Comparison of ENCODE assay signal across 9 cellular contexts in the genomic region with DNA sequence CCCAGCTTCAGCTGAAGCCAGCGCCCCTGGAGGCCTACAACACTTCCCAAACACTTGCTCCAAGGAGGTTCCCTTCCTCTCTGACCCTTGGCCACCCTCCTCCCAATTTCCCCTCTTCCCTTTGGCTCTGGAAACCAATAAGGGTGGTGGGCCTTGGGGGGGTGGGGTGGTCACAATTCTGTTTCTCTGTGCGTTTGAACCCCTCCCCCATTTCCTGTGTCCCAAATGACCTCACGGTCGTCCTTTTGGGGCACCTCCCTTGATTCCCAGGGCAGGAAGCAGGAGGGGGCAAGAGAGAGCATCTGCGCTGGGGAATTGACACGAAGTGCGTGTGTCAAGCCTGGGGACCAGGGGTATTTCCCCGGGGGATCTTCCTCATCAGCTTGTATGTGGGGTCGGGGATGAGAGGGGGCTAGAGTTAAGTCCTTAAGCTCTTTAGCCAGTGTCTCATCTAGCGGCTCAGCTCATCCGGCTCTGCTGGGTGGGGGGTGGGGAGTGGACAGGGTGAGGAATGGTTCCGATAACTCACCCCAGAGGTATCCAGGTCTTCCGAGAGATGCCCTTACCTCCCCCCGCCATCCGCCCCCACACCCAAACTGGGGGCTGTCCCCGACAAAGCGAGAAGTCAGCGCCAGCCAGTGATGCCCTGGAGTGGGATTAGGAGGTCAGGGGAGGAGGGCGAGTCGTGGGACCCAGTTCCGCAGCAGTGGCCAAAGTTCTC. TPM values are rescaled to one million over a fixed set of nuclear protein-coding genes. Genes with fewer than 3 reads are reported as not detected.
DNase-seq lines count a peak whose midpoint lies in the region; ATAC-seq and TF ChIP-seq lines count a peak whose summit lies in the region.
"Had no signal": no experiment of that assay in that cellular context is flagged by ENCODE, and none has a peak within 500 bp of the region (broad histone marks: within the 10 kb centered on the region; RNA-seq: fewer than 3 reads in every experiment).

No MANE protein-coding gene starts in this region.

- no peaks in the 10 kb centered on the region for H3K9me3 ChIP-seq in Peyer's patch
- H3K9me3 ChIP-seq in spleen, result no peaks in the 10 kb centered on the region

- ATAC-seq in GM19023 (IDR thresholded peaks at IDR 0.05; ENCODE audit: unreplicated experiment) (peak; percentile 8), left cardiac atrium (peak in 1 of 2 donors; percentile 1), HG03159 (IDR thresholded peaks at IDR 0.05; ENCODE audit: unreplicated experiment) (no peak)

- WGBS in spleen, 5 donors, result 8 to 14% (median 12%) methylated on average over 9 to 21 of the region's 21 CpGs

- TF ChIP-seq POLR2A in Peyer's patch (IDR thresholded peaks at IDR 0.05) (no peak), spleen (IDR thresholded peaks at IDR 0.05) (no peak)

- intact Hi-C loops in left cardiac atrium (cut with DNase I), result loop anchor here (1.0 to 5.0 kb wide), 3 partner anchors 76 to 89 kb away; partner anchors contain the start of genes SIAE (in 1 of the 2) and SPA17 (in 1 of the 2)
- intact Hi-C loops in spleen (cut with DNase I; ENCODE audit: low total_unique reads), result loop anchor here (5.0 kb wide), 1 partner anchor 89 kb away; the partner anchor contains the start of genes SIAE and SPA17

- H3K27ac ChIP-seq in Peyer's patch, result peak overlapping the region; percentile 37 to 66 (median 55)
- H3K27ac ChIP-seq in spleen, result peak overlapping the region; percentile 46 to 83 (median 73)
- H3K27ac ChIP-seq: epithelial cell of prostate had no signal

- peak overlapping the region; percentile 35 to 74 (median 58) for H3K4me3 ChIP-seq in Peyer's patch
- peak overlapping the region; percentile 48 to 81 (median 62) for H3K4me3 ChIP-seq in spleen

- H3K4me1 ChIP-seq in Peyer's patch, result peaks cover 6 to 42% (median 19%) of the 10 kb centered on the region in 4 donors
- H3K4me1 ChIP-seq in spleen, result peaks cover 32 to 75% (median 58%) of the 10 kb centered on the region in 6 donors

- DNase-seq in Peyer's patch (no peak), left cardiac atrium (peak; percentile 56), spleen (no peak), amniotic stem cell (lab: John Stamatoyannopoulos, UW) (no peak), NCI-H226 (no peak), nucleus accumbens (lab: John Stamatoyannopoulos, UW) (no peak)

- H3K27me3 ChIP-seq in Peyer's patch (peaks cover 0 to 31% of the 10 kb centered on the region in 2 donors), spleen (replicated peaks in 1 of 7) (peaks cover 0 to 55% (median 34%) of the 10 kb centered on the region in 7 donors)

- TF ChIP-seq CTCF in Peyer's patch (IDR thresholded peaks at IDR 0.05), result no peak
- TF ChIP-seq CTCF in spleen (IDR thresholded peaks at IDR 0.05 in 8 of 11, conservative IDR thresholded peaks at IDR 0.05 in 3 of 11), result no peak

- H3K36me3 ChIP-seq in Peyer's patch, result peaks cover 0 to 12% (median 0%) of the 10 kb centered on the region in 3 donors
- peaks cover 0 to 11% (median 0%) of the 10 kb centered on the region in 6 donors for H3K36me3 ChIP-seq in spleen

RNA-seq across cellular contexts. Expression of gene ESAM, which starts 0.6 kb away (rescaled TPM):
- 10 to 100 TPM in 1 of 4 donors, 1 to 10 TPM in 3; 1.2 to 11.1 (median 6.6) TPM for total RNA-seq in Peyer's patch
- total RNA-seq in left cardiac atrium, result 10 to 100 TPM; 41.6 to 67.2 TPM
- 10 to 100 TPM; 16.2 to 49.2 (median 29.2) TPM for total RNA-seq in spleen
- polyA plus RNA-seq in spleen, result 10 to 100 TPM; 14.3 to 30.9 (median 18.0) TPM

RNA-seq across cellular contexts. Expression of gene VSIG2, which starts 9.4 kb away (rescaled TPM):
- total RNA-seq in Peyer's patch, result not detected
- 1 to 10 TPM in 1 of 2 donors, under 1 TPM in 1; 0.88 to 1.8 TPM for total RNA-seq in left cardiac atrium
- 1 to 10 TPM in 2 of 7 donors, under 1 TPM in 2, not detected in 3; 0.43 to 1.5 (median 1.0) TPM for total RNA-seq in spleen
- polyA plus RNA-seq in spleen, result 1 to 10 TPM in 2 of 3 donors, under 1 TPM in 1; 0.47 to 2.1 (median 2.0) TPM

RNA-seq across cellular contexts. Expression of gene NRGN, which starts 21.7 kb away (rescaled TPM):
- total RNA-seq in Peyer's patch (10 to 100 TPM in 1 of 4 donors, under 1 TPM in 1, not detected in 2; 0.67 to 10.7 TPM), left cardiac atrium (1 to 10 TPM; 6.6 to 8.2 TPM), spleen (10 to 100 TPM; 29.0 to 61.2 (median 46.5) TPM)
- 10 to 100 TPM; 12.7 to 24.2 (median 15.9) TPM for polyA plus RNA-seq in spleen

RNA-seq across cellular contexts. Expression of gene MSANTD2, which starts 38.7 kb away (rescaled TPM):
- total RNA-seq in Peyer's patch (10 to 100 TPM; 16.5 to 33.8 (median 17.3) TPM), left cardiac atrium (1 to 10 TPM; 4.3 to 5.5 TPM), spleen (10 to 100 TPM; 16.5 to 25.8 (median 19.3) TPM)
- 10 to 100 TPM in 2 of 3 donors, 1 to 10 TPM in 1; 9.5 to 17.6 (median 13.8) TPM for polyA plus RNA-seq in spleen
